28 cellular contexts compared by ENCODE assay signal in the genomic region with DNA sequence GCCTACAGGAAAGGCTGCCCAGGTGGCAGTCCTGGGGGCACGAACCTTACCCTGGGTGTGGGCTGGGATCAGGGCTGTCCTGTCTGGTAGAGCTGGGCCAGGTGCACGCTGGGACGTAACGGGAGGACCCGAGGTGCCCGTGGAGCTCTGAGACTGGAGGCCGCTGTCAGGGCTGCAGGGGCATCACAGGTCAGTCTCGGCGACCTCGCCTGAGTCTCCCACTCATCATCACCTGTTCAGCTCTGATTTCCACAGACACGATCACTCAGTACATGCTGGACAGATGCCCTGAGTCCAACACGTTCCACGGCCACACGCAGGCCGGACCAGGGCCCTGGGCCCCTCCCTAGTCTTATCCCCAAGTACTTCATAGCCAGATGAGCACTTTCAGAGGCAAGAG. TPM values are rescaled to one million over a fixed set of nuclear protein-coding genes. Genes with fewer than 3 reads are reported as not detected.
"Had no signal": no experiment of that assay in that cellular context is flagged by ENCODE, and none has a peak within 500 bp of the region (broad histone marks: within the 10 kb centered on the region; RNA-seq: fewer than 3 reads in every experiment).

No MANE protein-coding gene starts in this region.

- H3K9me3 Mint-ChIP-seq: effector memory CD8-positive, alpha-beta T cell; endodermal cell; memory B cell had no signal

- H3K36me3 Mint-ChIP-seq: memory B cell had no signal

- DNase-seq: effector CD8-positive, alpha-beta T cell; effector memory CD8-positive, alpha-beta T cell; endodermal cell; erythroblast; esophagus squamous epithelium; foreskin fibroblast; foreskin melanocyte; gastrocnemius medialis; glutamatergic neuron; heart right ventricle; hippocampal formation; left cardiac atrium; left lung; left ventricle myocardium superior; lower lobe of right lung; mesendoderm; midbrain had no signal

- H3K4me3 ChIP-seq: coronary artery, esophagus squamous epithelium, gastrocnemius medialis, heart right ventricle, left lung, lower lobe of right lung had no signal

- H3K4me1 Mint-ChIP-seq: endodermal cell had no signal

- H3K4me1 ChIP-seq: esophagus squamous epithelium, gastrocnemius medialis, lower lobe of right lung had no signal

- H3K9me3 ChIP-seq: esophagus squamous epithelium, gastrocnemius medialis, heart right ventricle, left lung, lower lobe of right lung had no signal

- H3K27ac Mint-ChIP-seq: effector memory CD8-positive, alpha-beta T cell; endodermal cell; memory B cell had no signal

- H3K27ac ChIP-seq: coronary artery, epithelial cell of prostate, esophagus squamous epithelium, gastrocnemius medialis, heart right ventricle, left lung, lower lobe of right lung had no signal

- H3K36me3 ChIP-seq: esophagus squamous epithelium, gastrocnemius medialis, heart right ventricle, left lung, lower lobe of right lung had no signal

- H3K4me3 Mint-ChIP-seq: effector memory CD8-positive, alpha-beta T cell; endodermal cell; memory B cell had no signal

RNA-seq across cellular contexts. Expression of a gene that starts 4.7 kb away (rescaled TPM):
- total RNA-seq: dermis microvascular lymphatic vessel endothelial cell, endodermal cell, glomerular endothelial cell, kidney epithelial cell, lung microvascular endothelial cell had no signal
- polyA plus RNA-seq: keratinocyte had no signal

RNA-seq across cellular contexts. Expression of a gene that starts 16.7 kb away (rescaled TPM):
- total RNA-seq: dermis microvascular lymphatic vessel endothelial cell, endodermal cell, esophagus mucosa, esophagus squamous epithelium, gastrocnemius medialis, glomerular endothelial cell, kidney epithelial cell, left cardiac atrium, left ventricle myocardium superior, lower leg skin, lung microvascular endothelial cell, mucosa of gallbladder had no signal
- polyA plus RNA-seq: heart right ventricle, keratinocyte had no signal

RNA-seq across cellular contexts. Expression of a gene that starts 19.3 kb away (rescaled TPM):
- total RNA-seq: dermis microvascular lymphatic vessel endothelial cell, endodermal cell, esophagus mucosa, glomerular endothelial cell, kidney epithelial cell, lung microvascular endothelial cell had no signal
- polyA plus RNA-seq: keratinocyte had no signal

RNA-seq across cellular contexts. Expression of a gene that starts 41.5 kb away (rescaled TPM):
- total RNA-seq: dermis microvascular lymphatic vessel endothelial cell, endodermal cell, esophagus mucosa, esophagus squamous epithelium, gastrocnemius medialis, glomerular endothelial cell, heart right ventricle, kidney epithelial cell, left cardiac atrium, left ventricle myocardium superior, lower leg skin, lower lobe of right lung, lung microvascular endothelial cell, mucosa of gallbladder had no signal
- polyA plus RNA-seq: heart right ventricle, keratinocyte had no signal
